Comparison of ENCODE assay signal across 17 cellular contexts in the genomic region with DNA sequence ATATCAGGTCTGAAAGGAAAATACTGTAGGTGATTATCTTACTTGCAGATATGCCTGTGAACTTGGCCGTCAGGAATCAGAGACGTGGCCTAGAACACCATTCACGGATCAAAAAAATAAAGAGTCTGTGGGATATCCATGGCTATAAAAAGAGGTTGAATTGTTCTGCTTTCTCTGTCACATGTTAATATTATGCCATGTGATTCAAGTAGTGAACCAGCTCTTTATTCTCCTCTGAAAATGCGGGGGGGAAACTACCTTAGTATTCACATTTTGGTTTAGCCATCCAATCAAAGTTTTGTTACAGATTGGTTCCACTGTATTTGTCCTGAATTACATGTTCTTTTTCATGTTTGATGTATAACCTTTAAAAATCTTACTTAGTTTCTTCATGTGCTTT.
A peak's percentile ranks its signal among the peaks of the same experiment; 100 is the strongest.
DNase-seq lines count a peak whose midpoint lies in the region; ATAC-seq and TF ChIP-seq lines count a peak whose summit lies in the region.
"Had no signal": no experiment of that assay in that cellular context is flagged by ENCODE, and none has a peak within 500 bp of the region (broad histone marks: within the 10 kb centered on the region; RNA-seq: fewer than 3 reads in every experiment).

No MANE protein-coding gene starts in this region.

- peaks cover 4% of the 10 kb centered on the region for H3K36me3 Mint-ChIP-seq in CD4-positive, CD25-positive, alpha-beta regulatory T cell
- H3K36me3 Mint-ChIP-seq in naive thymus-derived CD8-positive, alpha-beta T cell, result peaks cover 0 to 9% (median 2%) of the 10 kb centered on the region in 3 donors
- H3K36me3 Mint-ChIP-seq in Caco-2 (ENCODE audit: insufficient read depth, unreplicated experiment), result peaks cover 11% of the 10 kb centered on the region

- H3K27me3 Mint-ChIP-seq in CD4-positive, CD25-positive, alpha-beta regulatory T cell, result no peaks in the 10 kb centered on the region
- H3K27me3 Mint-ChIP-seq in naive thymus-derived CD8-positive, alpha-beta T cell, result no peaks in the 10 kb centered on the region
- H3K27me3 Mint-ChIP-seq in Caco-2 (ENCODE audit: insufficient read depth, unreplicated experiment), result no peaks in the 10 kb centered on the region

- no peaks in the 10 kb centered on the region for H3K9me3 Mint-ChIP-seq in CD4-positive, CD25-positive, alpha-beta regulatory T cell
- H3K9me3 Mint-ChIP-seq in naive thymus-derived CD8-positive, alpha-beta T cell, result no peaks in the 10 kb centered on the region
- H3K9me3 Mint-ChIP-seq in Caco-2 (ENCODE audit: unreplicated experiment), result no peaks in the 10 kb centered on the region

- no peaks in the 10 kb centered on the region for H3K27me3 ChIP-seq in CD4-positive, CD25-positive, alpha-beta regulatory T cell (ENCODE audit: control insufficient read depth, insufficient read depth, low read length)
- no peaks in the 10 kb centered on the region for H3K27me3 ChIP-seq in heart left ventricle
- H3K27me3 ChIP-seq in Caco-2 (replicated peaks; ENCODE audit: control insufficient read depth, insufficient read depth, low read length), result no peaks in the 10 kb centered on the region

- H3K27ac Mint-ChIP-seq in CD4-positive, CD25-positive, alpha-beta regulatory T cell, result peak overlapping the region in 2 of 3 donors; percentile 15 to 44
- H3K27ac Mint-ChIP-seq in naive thymus-derived CD8-positive, alpha-beta T cell, result peak overlapping the region in 7 of 10 donors; percentile 4 to 93 (median 74)
- no peak overlapping the region for H3K27ac Mint-ChIP-seq in Caco-2 (ENCODE audit: unreplicated experiment)

- H3K36me3 ChIP-seq in CD4-positive, CD25-positive, alpha-beta regulatory T cell (ENCODE audit: control insufficient read depth, insufficient read depth, low read length), result no peaks in the 10 kb centered on the region
- H3K36me3 ChIP-seq in heart left ventricle (no peaks in the 10 kb centered on the region), Caco-2 (ENCODE audit: control insufficient read depth, insufficient read depth, low read length) (no peaks in the 10 kb centered on the region)

- no TSS peak for BruUV-seq in Caco-2 (replicated peaks; lab: Mats Ljungman, UMichigan)

- DNase-seq in CD4-positive, CD25-positive, alpha-beta regulatory T cell, result no peak
- DNase-seq in foreskin melanocyte (peak; percentile 61), heart left ventricle (no peak), NCI-H1048 (lab: John Stamatoyannopoulos, UW) (no peak), activated gamma-delta T cell (lab: John Stamatoyannopoulos, UW) (no peak), Caco-2 (no peak)
- DNase-seq in naive thymus-derived CD8-positive, alpha-beta T cell, result no peak
- DNase-seq: COR-L47, DMS153, NCI-H1694 treated with DMSO at 0.1 percent for 48 hours, NCI-H2227 treated with DMSO at 0.1 percent for 48 hours, NCI-H510A treated with DMSO at 0.1 percent for 48 hours, SHP77 treated with DMSO at 0.1 percent for 48 hours had no signal

- TF ChIP-seq POLR2A in heart left ventricle (IDR thresholded peaks at IDR 0.05), result no peak

- ATAC-seq in CD4-positive, CD25-positive, alpha-beta regulatory T cell (ENCODE audit: low read depth in 2 of 2), result no peak
- ATAC-seq in naive thymus-derived CD8-positive, alpha-beta T cell, result no peak
- ATAC-seq in heart left ventricle, result no peak
- ATAC-seq: GM12878, K562 had no signal

- H3K4me3 ChIP-seq in CD4-positive, CD25-positive, alpha-beta regulatory T cell (ENCODE audit: low read depth, low read length), result no peak overlapping the region
- H3K4me3 ChIP-seq in heart left ventricle (no peak overlapping the region), Caco-2 (ENCODE audit: low read depth, low read length) (no peak overlapping the region)
- H3K4me3 ChIP-seq: GM12878, K562 had no signal

- H3K4me1 ChIP-seq in CD4-positive, CD25-positive, alpha-beta regulatory T cell (ENCODE audit: control insufficient read depth, insufficient read depth, low read length, poor library complexity, severe bottlenecking), result peaks cover 31% of the 10 kb centered on the region
- H3K4me1 ChIP-seq in heart left ventricle, result peaks cover 6 to 99% (median 86%) of the 10 kb centered on the region in 12 donors
- H3K4me1 ChIP-seq in Caco-2, result peaks cover 7% of the 10 kb centered on the region

- POLR2A ChIA-PET in naive thymus-derived CD8-positive, alpha-beta T cell (lab: Charles Lee), result no interaction called here
- POLR2A ChIA-PET in Caco-2 (lab: Charles Lee), result no interaction called here

- CTCF ChIA-PET in Caco-2 (lab: Charles Lee), result no interaction called here

- H3K4me3 Mint-ChIP-seq in CD4-positive, CD25-positive, alpha-beta regulatory T cell, result no peak overlapping the region
- H3K4me3 Mint-ChIP-seq in naive thymus-derived CD8-positive, alpha-beta T cell, result peak overlapping the region in 5 of 10 donors; percentile 11 to 54 (median 40)
- no peak overlapping the region for H3K4me3 Mint-ChIP-seq in Caco-2 (ENCODE audit: unreplicated experiment)

- WGBS in heart left ventricle, 4 donors, result 62 to 75% (median 71%) methylated on average over 4 of the region's 4 CpGs

- H3K9me3 ChIP-seq in CD4-positive, CD25-positive, alpha-beta regulatory T cell (ENCODE audit: control insufficient read depth in 2 of 2, low read length in 2 of 2), result no peaks in the 10 kb centered on the region
- H3K9me3 ChIP-seq in heart left ventricle (no peaks in the 10 kb centered on the region), Caco-2 (no peaks in the 10 kb centered on the region)

- peaks cover 34 to 85% (median 63%) of the 10 kb centered on the region in 4 donors for H3K4me1 Mint-ChIP-seq in CD4-positive, CD25-positive, alpha-beta regulatory T cell
- H3K4me1 Mint-ChIP-seq in naive thymus-derived CD8-positive, alpha-beta T cell, result peaks cover 39 to 81% (median 47%) of the 10 kb centered on the region in 4 donors
- peaks cover 11% of the 10 kb centered on the region for H3K4me1 Mint-ChIP-seq in Caco-2 (ENCODE audit: low read depth, unreplicated experiment)

- intact Hi-C loops in heart left ventricle (cut with DNase I), result loop anchor here in 4 of 10 donors (10.0 kb wide), 2 partner anchors 108 to 122 kb away; partner anchors contain the start of gene CCNY (in 2 of the 4)
- intact Hi-C loops in Caco-2 (cut with micrococcal nuclease; ENCODE audit: unreplicated experiment), result loop anchor here (5.0 kb wide), 1 partner anchor 119 kb away; the partner anchor contains the start of gene CCNY

- TF ChIP-seq CTCF in heart left ventricle (IDR thresholded peaks at IDR 0.05) (no peak), Caco-2 (IDR thresholded peaks at IDR 0.05; ENCODE audit: insufficient read depth in 1 of 2, low read depth in 1 of 2, low read length in 1 of 2, severe bottlenecking in 1 of 2, unreplicated experiment in 1 of 2) (no peak)

- H3K27ac ChIP-seq in CD4-positive, CD25-positive, alpha-beta regulatory T cell (ENCODE audit: insufficient read depth, low read length, poor library complexity, severe bottlenecking), result no peak overlapping the region
- H3K27ac ChIP-seq in angular gyrus (ENCODE audit: low read depth, low read length), result peak overlapping the region; percentile 89
- H3K27ac ChIP-seq in heart left ventricle, result no peak overlapping the region
- H3K27ac ChIP-seq: C4-2B had no signal
